10 cellular contexts compared by ENCODE assay signal in the genomic region with DNA sequence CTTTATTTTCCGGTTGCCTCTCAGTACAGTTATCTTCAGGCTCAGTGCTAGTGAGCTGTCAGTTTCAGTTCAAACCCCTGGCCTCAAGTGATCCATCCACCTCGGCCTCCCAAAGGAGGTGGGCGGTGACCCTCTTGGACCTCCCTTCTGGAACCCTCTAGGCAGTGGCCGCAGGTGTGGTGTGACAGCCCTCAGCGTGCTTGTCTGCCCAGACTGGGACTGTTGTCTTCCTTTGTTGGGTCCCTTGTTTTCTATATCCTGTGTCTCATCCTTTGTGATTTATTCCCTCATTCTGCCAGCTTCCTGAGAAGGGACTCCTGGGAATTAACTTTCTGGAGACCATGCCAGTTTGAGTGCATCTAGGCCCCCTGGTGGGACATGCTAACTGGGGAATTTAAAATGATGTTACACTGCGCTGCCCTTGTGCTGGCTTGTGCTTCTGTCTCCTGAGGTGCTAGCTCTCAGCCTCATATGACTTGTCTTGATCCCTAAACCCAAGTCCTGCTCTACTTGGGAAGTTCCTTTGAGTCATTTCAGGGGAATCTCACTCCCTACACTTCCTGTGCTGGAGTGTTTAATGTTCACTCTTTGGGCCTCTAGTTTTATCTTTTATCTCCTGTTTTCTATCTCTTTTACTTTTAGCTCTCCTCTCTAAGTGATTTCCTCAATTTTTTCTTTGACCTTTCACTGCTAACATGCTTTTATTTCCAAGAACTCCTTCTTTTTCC. TPM values are rescaled to one million over a fixed set of nuclear protein-coding genes. Genes with fewer than 3 reads are reported as not detected.
DNase-seq lines count a peak whose midpoint lies in the region; ATAC-seq, FAIRE-seq and TF ChIP-seq lines count a peak whose summit lies in the region.
"Had no signal": no experiment of that assay in that cellular context is flagged by ENCODE, and none has a peak within 500 bp of the region (broad histone marks: within the 10 kb centered on the region; RNA-seq: fewer than 3 reads in every experiment).

No MANE protein-coding gene starts in this region.

- H3K27ac Mint-ChIP-seq in activated CD8-positive, alpha-beta T cell treated with anti-CD3 and anti-CD28 coated beads, Interleukin-2, amount 10 ng/mL, durations not matched to agents 7 days and 5 days = peak overlapping the region; percentile 51
- H3K27ac Mint-ChIP-seq: activated CD4-positive, alpha-beta T cell treated with anti-CD3 and anti-CD28 coated beads, Interleukin-2, amount 10 ng/mL, durations not matched to agents 7 days and 5 days had no signal

- H3K9me3 ChIP-seq in A549 (no peaks in the 10 kb centered on the region), body of pancreas (no peaks in the 10 kb centered on the region)

- H3K36me3 Mint-ChIP-seq in activated CD8-positive, alpha-beta T cell treated with anti-CD3 and anti-CD28 coated beads, Interleukin-2, amount 10 ng/mL, durations not matched to agents 7 days and 5 days (ENCODE audit: low read depth) = peaks cover 52% of the 10 kb centered on the region

- no peaks in the 10 kb centered on the region for H3K27me3 Mint-ChIP-seq in activated CD8-positive, alpha-beta T cell treated with anti-CD3 and anti-CD28 coated beads, Interleukin-2, amount 10 ng/mL, durations not matched to agents 7 days and 5 days (ENCODE audit: low read depth)
- H3K27me3 Mint-ChIP-seq: activated CD4-positive, alpha-beta T cell treated with anti-CD3 and anti-CD28 coated beads, Interleukin-2, amount 10 ng/mL, durations not matched to agents 7 days and 5 days had no signal

- POLR2A ChIA-PET in A549 (lab: Yijun Ruan, JAX) = interaction anchor here (1.3 kb wide), 1 partner anchor 18 kb away, joined by 4 read pairs; no protein-coding TSS in a partner anchor
- POLR2A ChIA-PET in activated CD8-positive, alpha-beta T cell treated with anti-CD3 and anti-CD28 coated beads, Interleukin-2, amount 10 ng/mL, durations not matched to agents 7 days and 5 days (lab: Charles Lee) = interaction anchor here (1.0 to 1.4 kb wide), 2 partner anchors 18 to 23 kb away, joined by 3 read pairs; no protein-coding TSS in a partner anchor

- H3K4me3 Mint-ChIP-seq in activated CD8-positive, alpha-beta T cell treated with anti-CD3 and anti-CD28 coated beads, Interleukin-2, amount 10 ng/mL, durations not matched to agents 7 days and 5 days = no peak overlapping the region
- H3K4me3 Mint-ChIP-seq: activated CD4-positive, alpha-beta T cell treated with anti-CD3 and anti-CD28 coated beads, Interleukin-2, amount 10 ng/mL, durations not matched to agents 7 days and 5 days had no signal

- H3K27me3 ChIP-seq in body of pancreas = no peaks in the 10 kb centered on the region

- TF ChIP-seq CTCF in A549 (IDR thresholded peaks at IDR 0.05) (no peak), body of pancreas (IDR thresholded peaks at IDR 0.05) (no peak)

- peak in 1 of 2 experiments; percentile 42 for DNase-seq in A549 (ENCODE audit: low read depth in 1 of 2, low spot score in 1 of 2)
- peak; percentile 56 for DNase-seq in GM03348 (ENCODE audit: low spot score)
- DNase-seq in activated CD8-positive, alpha-beta T cell treated with anti-CD3 and anti-CD28 coated beads, Interleukin-2, amount 10 ng/mL, durations not matched to agents 7 days and 5 days = no peak
- DNase-seq in hepatic stellate cell (ENCODE audit: low spot score) = peak; percentile 77
- DNase-seq in middle frontal gyrus (ENCODE audit: extremely low spot score, low spot score) = no peak
- DNase-seq in MV-4-11 (lab: John Stamatoyannopoulos, UW) = no peak
- no peak for DNase-seq in body of pancreas
- DNase-seq in COLO668 (lab: John Stamatoyannopoulos, UW; ENCODE audit: unreplicated experiment) = no peak
- DNase-seq: activated CD4-positive, alpha-beta T cell treated with anti-CD3 and anti-CD28 coated beads, Interleukin-2, amount 10 ng/mL, durations not matched to agents 7 days and 5 days; GF-D8 had no signal

- FAIRE-seq in A549 (lab: Jason Lieb, UNC) = no peak

- H3K9me3 Mint-ChIP-seq in activated CD8-positive, alpha-beta T cell treated with anti-CD3 and anti-CD28 coated beads, Interleukin-2, amount 10 ng/mL, durations not matched to agents 7 days and 5 days (ENCODE audit: insufficient read depth) = no peaks in the 10 kb centered on the region
- H3K9me3 Mint-ChIP-seq: activated CD4-positive, alpha-beta T cell treated with anti-CD3 and anti-CD28 coated beads, Interleukin-2, amount 10 ng/mL, durations not matched to agents 7 days and 5 days had no signal

- intact Hi-C loops in body of pancreas (cut with DNase I) = no loop called here

- H3K4me1 ChIP-seq in A549 (peaks cover 84% of the 10 kb centered on the region), body of pancreas (peaks cover 27% of the 10 kb centered on the region)

- TF ChIP-seq EP300 in A549 (IDR thresholded peaks at IDR 0.05) = no peak

- H3K4me3 ChIP-seq in A549 (no peak overlapping the region), body of pancreas (no peak overlapping the region)

- WGBS in A549 (ENCODE audit: missing lambda C conversion rate) = 50% methylated on average over 6 of the region's 6 CpGs
- 84 to 85% methylated on average over 6 of the region's 6 CpGs for WGBS in body of pancreas, 2 donors

- H3K4me2 ChIP-seq in A549 = peak overlapping the region; percentile 58

- H3K27ac ChIP-seq in A549 (peak overlapping the region; percentile 65 to 92), body of pancreas (no peak overlapping the region)

- ATAC-seq in A549 = no peak
- no peak for ATAC-seq in activated CD8-positive, alpha-beta T cell treated with anti-CD3 and anti-CD28 coated beads, Interleukin-2, amount 10 ng/mL, durations not matched to agents 7 days and 5 days
- no peak for ATAC-seq in body of pancreas

- TF ChIP-seq POLR2A in A549 (IDR thresholded peaks at IDR 0.05; ENCODE audit: low read length) (no peak), body of pancreas (IDR thresholded peaks at IDR 0.05) (no peak)

- H3K4me1 Mint-ChIP-seq in activated CD8-positive, alpha-beta T cell treated with anti-CD3 and anti-CD28 coated beads, Interleukin-2, amount 10 ng/mL, durations not matched to agents 7 days and 5 days (ENCODE audit: low read depth) = peaks cover 64% of the 10 kb centered on the region

- peaks cover 0 to 2% of the 10 kb centered on the region in 2 donors for H3K36me3 ChIP-seq in body of pancreas (replicated peaks in 1 of 2; ENCODE audit: insufficient read depth in 1 of 2, low read depth in 2 of 2)

- TF ChIP-seq RAD21 in A549 (conservative IDR thresholded peaks at IDR 0.05 in 1 of 2, IDR thresholded peaks at IDR 0.05 in 1 of 2) = no peak

- CTCF ChIA-PET in A549 (lab: Yijun Ruan, JAX) = interaction anchor here (1.0 to 3.7 kb wide), 6 partner anchors 12 to 38 kb away, joined by 3 to 9 read pairs (median 3); partner anchors contain the start of gene MED15
- CTCF ChIA-PET in activated CD8-positive, alpha-beta T cell treated with anti-CD3 and anti-CD28 coated beads, Interleukin-2, amount 10 ng/mL, durations not matched to agents 7 days and 5 days (lab: Charles Lee) = interaction anchor here (1.5 to 1.6 kb wide), 3 partner anchors 11 to 44 kb away, joined by 3 to 6 read pairs (median 4); no protein-coding TSS in a partner anchor

TF ChIP-seq in A549, 52 proteins besides CTCF, POLR2A, EP300 and RAD21 (continues in another document):
- no peak for TF ChIP-seq HEYL (CRISPR knock-in tag; IDR thresholded peaks at IDR 0.05)
- TF ChIP-seq ESRRA (IDR thresholded peaks at IDR 0.05; ENCODE audit: borderline replicate concordance, low read length) = no peak
- TF ChIP-seq JUNB (IDR thresholded peaks at IDR 0.05) = no peak
- no peak for TF ChIP-seq CHD2 (IDR thresholded peaks at IDR 0.05; ENCODE audit: low read length, partially characterized antibody)
- TF ChIP-seq RARB (CRISPR knock-in tag; IDR thresholded peaks at IDR 0.05) = no peak
- TF ChIP-seq ZSCAN20 (CRISPR knock-in tag; IDR thresholded peaks at IDR 0.05) = no peak
- TF ChIP-seq BHLHE40 (IDR thresholded peaks at IDR 0.05; ENCODE audit: low read depth, low read length) = no peak
- TF ChIP-seq SMC3 (IDR thresholded peaks at IDR 0.05) = no peak
- no peak for TF ChIP-seq FOXS1 (CRISPR knock-in tag; IDR thresholded peaks at IDR 0.05)
- no peak for TF ChIP-seq CBX8 (IDR thresholded peaks at IDR 0.05)
- no peak for TF ChIP-seq NR3C1 (IDR thresholded peaks at IDR 0.05)
- no peak for TF ChIP-seq MAZ (IDR thresholded peaks at IDR 0.05; ENCODE audit: borderline replicate concordance, low read depth, low read length)
- no peak for TF ChIP-seq FOSL2 (IDR thresholded peaks at IDR 0.05)
- TF ChIP-seq FOSL2 (CRISPR knock-in tag; IDR thresholded peaks at IDR 0.05) = no peak
- no peak for TF ChIP-seq CHD4 (IDR thresholded peaks at IDR 0.05; ENCODE audit: borderline replicate concordance)
- no peak for TF ChIP-seq CEBPB (IDR thresholded peaks at IDR 0.05)
- TF ChIP-seq NPAS2 (CRISPR knock-in tag; IDR thresholded peaks at IDR 0.05; ENCODE audit: borderline replicate concordance) = no peak

RNA-seq across cellular contexts. Expression of gene MED15, which starts 19.4 kb away (rescaled TPM):
- polyA plus RNA-seq in A549 (2011; rRNA removed) (10.7 and 11.3 TPM in 2 replicates), A549 (2017; fragmentation: RNase III; extraction: RNeasy Plus Mini Kit Qiagen cat#74134 plus additional on column Dnase treatment) (29.7 to 32.6 TPM (median 30.5 TPM) in 3 replicates)
- polyA plus RNA-seq in A549 (2012; cell fraction: cytosol; rRNA removed) = 30.4 and 35.0 TPM in 2 replicates
- polyA plus RNA-seq in A549 (2012; cell fraction: nucleus; rRNA removed) = 151 and 195 TPM in 2 replicates
- polyA minus RNA-seq in A549 (2011; rRNA and poly(A)+ RNA removed) = 26.3 and 29.6 TPM in 2 replicates
- total RNA-seq in activated CD8-positive, alpha-beta T cell treated with anti-CD3 and anti-CD28 coated beads, Interleukin-2, amount 10 ng/mL, durations not matched to agents 7 days and 5 days = 100 to 1,000 TPM; 155 to 161 TPM
- 10 to 100 TPM; 31.6 to 36.9 TPM for total RNA-seq in body of pancreas

RNA-seq across cellular contexts. Expression of gene KLHL22, which starts 31.2 kb away (rescaled TPM):
- 11.7 and 13.9 TPM in 2 replicates for polyA plus RNA-seq in A549 (2011; rRNA removed)
- 11.7 and 16.0 TPM in 2 replicates for polyA plus RNA-seq in A549 (2012; cell fraction: cytosol; rRNA removed)
- polyA plus RNA-seq in A549 (2012; cell fraction: nucleus; rRNA removed) = 30.3 and 36.6 TPM in 2 replicates
- polyA plus RNA-seq in A549 (2017; fragmentation: RNase III; extraction: RNeasy Plus Mini Kit Qiagen cat#74134 plus additional on column Dnase treatment) = 10.5 to 12.1 TPM (median 11.7 TPM) in 3 replicates
- polyA minus RNA-seq in A549 (2011; rRNA and poly(A)+ RNA removed) = 18.8 and 20.2 TPM in 2 replicates
- 10 to 100 TPM; 29.2 to 30.1 TPM for total RNA-seq in activated CD8-positive, alpha-beta T cell treated with anti-CD3 and anti-CD28 coated beads, Interleukin-2, amount 10 ng/mL, durations not matched to agents 7 days and 5 days
- total RNA-seq in body of pancreas = 10 to 100 TPM; 10.1 to 11.9 TPM

Comparison
In these comparisons a context has a peak if more than half of its experiments do, and no peak if none do; other contexts are left out.
1. DNase-seq: peak in GM03348 (single experiment) and hepatic stellate cell (single experiment); none in activated CD8-positive, alpha-beta T cell treated with anti-CD3 and anti-CD28 coated beads, Interleukin-2, amount 10 ng/mL, durations not matched to agents 7 days and 5 days (single experiment), middle frontal gyrus (single experiment), MV-4-11 (single experiment), body of pancreas (0 of 4) and COLO668 (single experiment).
2. H3K27ac ChIP-seq: peak in A549 (2 of 2); none in body of pancreas (0 of 4).
3. RNA of gene MED15, which starts 19.4 kb away (total RNA-seq): 155 to 161 TPM in activated CD8-positive, alpha-beta T cell treated with anti-CD3 and anti-CD28 coated beads, Interleukin-2, amount 10 ng/mL, durations not matched to agents 7 days and 5 days; 31.6 to 36.9 TPM in body of pancreas; every median in the first group is over 4 times any median in the second.